ENCODE assay signal across 20 cellular contexts in the genomic region with DNA sequence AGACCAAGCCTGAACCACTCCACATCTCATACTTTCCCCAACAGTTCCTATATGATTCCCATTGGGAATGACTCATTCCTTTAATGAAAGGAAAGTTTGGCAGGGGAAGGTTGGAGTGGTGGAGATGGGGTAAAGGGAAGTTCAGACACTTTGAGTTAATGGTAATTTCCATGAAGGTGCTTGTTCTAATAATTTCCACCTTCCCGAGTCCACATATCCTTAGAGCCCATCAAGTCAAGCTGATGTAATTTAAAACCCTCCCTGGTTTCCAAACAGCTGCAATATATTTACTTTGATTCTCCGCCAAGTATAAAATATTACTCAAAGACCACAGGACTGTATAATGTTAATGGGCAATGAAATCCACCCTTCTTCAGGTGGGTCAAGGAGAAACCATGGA.
DNase-seq lines count a peak whose midpoint lies in the region; ATAC-seq and TF ChIP-seq lines count a peak whose summit lies in the region.
"Had no signal": no experiment of that assay in that cellular context is flagged by ENCODE, and none has a peak within 500 bp of the region (broad histone marks: within the 10 kb centered on the region; RNA-seq: fewer than 3 reads in every experiment).

No MANE protein-coding gene starts in this region.

- in situ Hi-C loops in Caki2 (cut with HindIII; ENCODE audit: low pct_unique_long_range_greater_than_20kb, low sequenced_read_pairs): no loop called here
- in situ Hi-C loops in astrocyte of the cerebellum (cut with HindIII; ENCODE audit: low sequenced_read_pairs): no loop called here

- no peaks in the 10 kb centered on the region for H3K27me3 ChIP-seq in heart left ventricle
- H3K27me3 ChIP-seq: body of pancreas, neutrophil, right atrium auricular region had no signal

- H3K4me3 ChIP-seq in astrocyte of the cerebellum (ENCODE audit: low read depth, low read length) (no peak overlapping the region), fibroblast of pulmonary artery (replicated peaks; ENCODE audit: low read depth, low read length) (no peak overlapping the region), heart left ventricle (no peak overlapping the region)
- H3K4me3 ChIP-seq: body of pancreas, right atrium auricular region had no signal

- no peak for TF ChIP-seq POLR2A in heart left ventricle (IDR thresholded peaks at IDR 0.05)

- TF ChIP-seq CTCF in astrocyte of the cerebellum (IDR thresholded peaks at IDR 0.05; ENCODE audit: low read depth, low read length, missing control alignments) (no peak), fibroblast of pulmonary artery (IDR thresholded peaks at IDR 0.05; ENCODE audit: low read length, missing control alignments) (no peak), heart left ventricle (IDR thresholded peaks at IDR 0.05) (no peak)

- ATAC-seq in GM18511 (IDR thresholded peaks at IDR 0.05; ENCODE audit: unreplicated experiment): no peak
- ATAC-seq in sciatic nerve: no peak
- ATAC-seq in heart left ventricle: no peak
- ATAC-seq: activated T-cell treated with anti-CD3 and anti-CD28 coated beads, Interleukin-2, amount 50 U/mL, for 72 hours; body of pancreas; stimulated activated effector memory CD8-positive, alpha-beta T cell treated with anti-CD3 and anti-CD28 coated beads, Interleukin-12 subunit alpha, Interleukin-12 subunit beta, amount 100 ng/mL, for 72 hours had no signal

- H3K9me3 ChIP-seq in heart left ventricle: peaks cover 0 to 24% (median 8%) of the 10 kb centered on the region in 12 donors
- H3K9me3 ChIP-seq: neutrophil had no signal

- H3K36me3 ChIP-seq in heart left ventricle: no peaks in the 10 kb centered on the region
- H3K36me3 ChIP-seq: neutrophil, right atrium auricular region had no signal

- WGBS in heart left ventricle, 4 donors: 81 to 90% (median 85%) methylated on average over 2 of the region's 2 CpGs

- intact Hi-C loops in sciatic nerve (cut with DNase I): no loop called here
- intact Hi-C loops in heart left ventricle (cut with DNase I): no loop called here

- peak; percentile 5 for DNase-seq in Caki2 (ENCODE audit: low read depth)
- peak; percentile 19 for DNase-seq in NCI-H1105 (lab: John Stamatoyannopoulos, UW)
- DNase-seq in astrocyte of the cerebellum (ENCODE audit: low read depth): peak; percentile 89
- peak; percentile 43 for DNase-seq in fibroblast of pulmonary artery (ENCODE audit: low read depth)
- no peak for DNase-seq in activated CD4-positive, CD25-positive, alpha-beta regulatory T cell treated with anti-CD3 and anti-CD28 coated beads, Interleukin-2, amount 50 U/mL, for 72 hours
- no peak for DNase-seq in sciatic nerve (ENCODE audit: low spot score)
- no peak for DNase-seq in heart left ventricle
- DNase-seq: activated CD4-positive, alpha-beta T cell treated with anti-CD3 and anti-CD28 coated beads for 1 hour; activated naive CD4-positive, alpha-beta T cell treated with anti-CD3 and anti-CD28 coated beads, Interleukin-2, amount 50 U/mL, for 16 hours; activated T-cell treated with anti-CD3 and anti-CD28 coated beads, Interleukin-2, amount 50 U/mL, for 72 hours; body of pancreas; CD4-positive, alpha-beta T cell; Kasumi-1; NCI-H1436; NCI-H82; RPMI8226 had no signal

- H3K4me1 ChIP-seq in heart left ventricle: peaks cover 0 to 6% (median 0%) of the 10 kb centered on the region in 12 donors
- H3K4me1 ChIP-seq: body of pancreas, right atrium auricular region had no signal

- no peak overlapping the region for H3K27ac ChIP-seq in heart left ventricle
- H3K27ac ChIP-seq: body of pancreas, neutrophil, right atrium auricular region had no signal

Comparison
In these comparisons a context has a peak if more than half of its experiments do, and no peak if none do; other contexts are left out.
1. DNase-seq: peak in Caki2 (single experiment), NCI-H1105 (single experiment), astrocyte of the cerebellum (single experiment) and fibroblast of pulmonary artery (single experiment); none in activated CD4-positive, CD25-positive, alpha-beta regulatory T cell treated with anti-CD3 and anti-CD28 coated beads, Interleukin-2, amount 50 U/mL, for 72 hours (single experiment), sciatic nerve (single experiment) and heart left ventricle (0 of 5).